Comparison of ENCODE assay signal across 11 cellular contexts in the genomic region with DNA sequence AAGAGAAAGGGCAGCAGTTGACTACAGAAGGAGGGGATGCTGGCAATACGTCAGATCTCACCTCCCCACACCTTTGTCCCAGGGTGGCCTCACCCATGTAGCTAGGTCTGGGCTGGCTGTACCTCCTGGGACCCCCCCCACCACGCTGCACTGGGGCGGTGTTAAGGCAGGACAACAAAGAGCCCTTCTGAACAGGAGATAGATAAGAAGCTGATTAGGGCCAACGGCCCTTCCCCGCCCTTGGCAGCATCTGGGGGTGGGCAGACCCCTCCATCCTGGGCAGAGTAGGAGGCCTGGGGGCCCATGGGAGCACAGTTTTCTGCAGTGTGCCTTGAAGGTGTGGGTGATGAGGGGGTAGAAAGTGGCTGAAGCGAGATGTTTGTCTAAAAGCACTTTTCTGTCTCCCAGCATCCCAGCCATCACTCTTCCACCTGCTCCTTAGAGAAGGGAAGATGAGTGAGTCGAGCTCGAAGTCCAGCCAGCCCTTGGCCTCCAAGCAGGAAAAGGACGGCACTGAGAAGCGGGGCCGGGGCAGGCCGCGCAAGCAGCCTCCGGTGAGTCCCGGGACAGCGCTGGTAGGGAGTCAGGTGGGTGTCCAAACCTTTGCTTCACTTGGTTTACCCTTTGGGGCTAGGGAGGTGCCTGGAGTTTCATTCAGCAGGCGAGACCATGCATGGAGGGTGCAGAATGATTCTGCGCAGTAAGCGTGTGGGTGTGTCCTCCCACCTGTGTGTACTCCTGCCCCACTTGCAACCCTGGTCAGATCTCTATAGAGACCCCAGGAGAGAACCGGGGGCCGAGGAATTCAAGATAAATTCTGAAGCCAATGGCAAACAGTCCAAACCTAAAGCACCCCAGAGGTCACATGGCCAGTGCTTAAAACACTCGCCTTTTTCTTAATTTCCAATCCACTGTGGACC. TPM values are rescaled to one million over a fixed set of nuclear protein-coding genes. Genes with fewer than 3 reads are reported as not detected.
DNase-seq lines count a peak whose midpoint lies in the region; TF ChIP-seq lines count a peak whose summit lies in the region.
"Had no signal": no experiment of that assay in that cellular context is flagged by ENCODE, and none has a peak within 500 bp of the region (broad histone marks: within the 10 kb centered on the region; RNA-seq: fewer than 3 reads in every experiment).

No MANE protein-coding gene starts in this region.

- H3K9me2 ChIP-seq in DOHH2 (replicated peaks; ENCODE audit: control insufficient read depth, low read length): no peaks in the 10 kb centered on the region
- H3K9me2 ChIP-seq in Loucy (replicated peaks; ENCODE audit: low read depth, low read length): no peaks in the 10 kb centered on the region

- H3K36me3 Mint-ChIP-seq in chondrocyte (ENCODE audit: low read depth): peaks cover 1% of the 10 kb centered on the region
- H3K36me3 Mint-ChIP-seq in neural crest cell (ENCODE audit: low read depth): peaks cover 14% of the 10 kb centered on the region
- H3K36me3 Mint-ChIP-seq: natural killer cell treated with Interleukin-12 subunit alpha and Interleukin-12 subunit beta and Interleukin-15 and Interleukin-18, amount 100 ng/mL, for 72 hours had no signal

- TF ChIP-seq CTCF in DOHH2 (IDR thresholded peaks at IDR 0.05; ENCODE audit: low read depth, low read length, poor library complexity, severe bottlenecking) (no peak), Loucy (conservative IDR thresholded peaks at IDR 0.05; ENCODE audit: low read length) (no peak), chondrocyte (IDR thresholded peaks at IDR 0.05) (no peak), neural crest cell (conservative IDR thresholded peaks at IDR 0.05) (no peak)

- H3F3A ChIP-seq in DOHH2 (ENCODE audit: control insufficient read depth, insufficient read depth) (peaks cover 67% of the 10 kb centered on the region), Loucy (ENCODE audit: low read depth) (no peaks in the 10 kb centered on the region)

- H3K79me2 ChIP-seq in DOHH2 (ENCODE audit: control insufficient read depth, low read length): peaks cover 59% of the 10 kb centered on the region
- peaks cover 57% of the 10 kb centered on the region for H3K79me2 ChIP-seq in Loucy (ENCODE audit: insufficient read depth, low read length)

- H4K20me1 ChIP-seq in DOHH2 (ENCODE audit: control insufficient read depth, insufficient read depth, low read depth, low read length) (peaks cover 40% of the 10 kb centered on the region), Loucy (ENCODE audit: insufficient read depth, low read length, poor library complexity, severe bottlenecking) (peaks cover 59% of the 10 kb centered on the region)

- H3K9me3 Mint-ChIP-seq in chondrocyte (ENCODE audit: low read depth) (no peaks in the 10 kb centered on the region), neural crest cell (no peaks in the 10 kb centered on the region)
- H3K9me3 Mint-ChIP-seq: natural killer cell treated with Interleukin-12 subunit alpha and Interleukin-12 subunit beta and Interleukin-15 and Interleukin-18, amount 100 ng/mL, for 72 hours had no signal

- H3K4me3 Mint-ChIP-seq in chondrocyte (ENCODE audit: unreplicated experiment): no peak overlapping the region
- H3K4me3 Mint-ChIP-seq in neural crest cell: peak overlapping the region; percentile 82

- H3K9me3 ChIP-seq in DOHH2 (ENCODE audit: control insufficient read depth, insufficient read depth, low read length) (no peaks in the 10 kb centered on the region), Loucy (ENCODE audit: insufficient read depth, low read depth, low read length) (no peaks in the 10 kb centered on the region)
- H3K9me3 ChIP-seq: tibial artery had no signal

- 0 out of 2 replicates have a peak overlapping the region, but pooled peaks have one; percentile 94 for H3K27ac ChIP-seq in DOHH2 (ENCODE audit: low read depth, low read length)
- H3K27ac ChIP-seq: tibial artery had no signal

- H3K27ac Mint-ChIP-seq in chondrocyte (ENCODE audit: unreplicated experiment) (no peak overlapping the region), neural crest cell (ENCODE audit: unreplicated experiment) (no peak overlapping the region)

- H3K4me3 ChIP-seq in DOHH2 (ENCODE audit: low read length): peak overlapping the region; percentile 7; the same call in 1 of the 2 replicates
- peak overlapping the region; percentile 80 for H3K4me3 ChIP-seq in Loucy (ENCODE audit: low read length, poor library complexity, severe bottlenecking)
- H3K4me3 ChIP-seq: tibial artery had no signal

- H3K27me3 Mint-ChIP-seq in chondrocyte (ENCODE audit: low read depth) (no peaks in the 10 kb centered on the region), neural crest cell (ENCODE audit: low read depth) (peaks cover 6% of the 10 kb centered on the region)
- H3K27me3 Mint-ChIP-seq: natural killer cell treated with Interleukin-12 subunit alpha and Interleukin-12 subunit beta and Interleukin-15 and Interleukin-18, amount 100 ng/mL, for 72 hours had no signal

- H3K4me2 ChIP-seq in DOHH2 (ENCODE audit: low read length) (peak overlapping the region; percentile 69), Loucy (ENCODE audit: low read depth, low read length, poor library complexity, severe bottlenecking) (peak overlapping the region; percentile 84)

- peak; percentile 78 for DNase-seq in chondrocyte (ENCODE audit: low spot score)
- no peak for DNase-seq in neural crest cell (ENCODE audit: low read depth, low spot score)
- no peak for DNase-seq in putamen (ENCODE audit: low spot score)
- no peak for DNase-seq in DMS79 (lab: John Stamatoyannopoulos, UW)
- DNase-seq in NAMALWA (ENCODE audit: low spot score): no peak
- DNase-seq: caudate nucleus; stimulated activated CD4-positive, alpha-beta T cell treated with anti-CD3 and anti-CD28 coated beads, Interleukin-2, amount 100 ng/mL, for 48 hours had no signal

- H3K9ac ChIP-seq in Loucy (ENCODE audit: low read depth, low read length, poor library complexity, severe bottlenecking): peak overlapping the region; percentile 100

- H2AFZ ChIP-seq in Loucy (ENCODE audit: low read length): no peak overlapping the region

- H3K4me1 ChIP-seq in DOHH2 (ENCODE audit: control insufficient read depth, low read length): peaks cover 51% of the 10 kb centered on the region
- peaks cover 38% of the 10 kb centered on the region for H3K4me1 ChIP-seq in Loucy (ENCODE audit: insufficient read depth, low read length, poor library complexity, severe bottlenecking)

- no peaks in the 10 kb centered on the region for H3K27me3 ChIP-seq in DOHH2 (ENCODE audit: control insufficient read depth, low read length)
- H3K27me3 ChIP-seq in Loucy (ENCODE audit: insufficient read depth, low read length, poor library complexity, severe bottlenecking): no peaks in the 10 kb centered on the region
- H3K27me3 ChIP-seq: tibial artery had no signal

- H3K4me1 Mint-ChIP-seq in chondrocyte (ENCODE audit: low read depth) (peaks cover 40% of the 10 kb centered on the region), neural crest cell (peaks cover 69% of the 10 kb centered on the region)

- H3K36me3 ChIP-seq in DOHH2 (ENCODE audit: control insufficient read depth, low read length): peaks cover 82% of the 10 kb centered on the region
- peaks cover 36% of the 10 kb centered on the region; the same call in 1 of the 2 replicates for H3K36me3 ChIP-seq in Loucy (ENCODE audit: insufficient read depth, low read length)

RNA-seq across cellular contexts. Expression of gene HMGA1, which starts 3.9 kb away (rescaled TPM):
- total RNA-seq in chondrocyte: 33.4 to 55.2 TPM (median 37.8 TPM) in 3 replicates
- 1,143 and 1,176 TPM in 2 replicates for total RNA-seq in neural crest cell

RNA-seq across cellular contexts. Expression of gene SMIM29, which starts 8.2 kb away (rescaled TPM):
- total RNA-seq in chondrocyte (15.5 to 19.0 TPM (median 18.0 TPM) in 3 replicates), neural crest cell (13.5 and 13.9 TPM in 2 replicates)

Comparison
In these comparisons a context has a peak if more than half of its experiments do, and no peak if none do; other contexts are left out.
1. RNA of gene HMGA1, which starts 3.9 kb away (total RNA-seq): 1,143 to 1,176 TPM in neural crest cell; 33.4 to 55.2 TPM in chondrocyte; every median in the first group is over 10 times any median in the second.